In genomic region chr6:13463941-13464340, GRCh38 we compare ENCODE assay signal across 19 cellular contexts. TPM values are rescaled to one million over a fixed set of nuclear protein-coding genes. Genes with fewer than 3 reads are reported as not detected.
DNase-seq lines count a peak whose midpoint lies in the region; ATAC-seq and TF ChIP-seq lines count a peak whose summit lies in the region.
"Had no signal": no experiment of that assay in that cellular context is flagged by ENCODE, and none has a peak within 500 bp of the region (broad histone marks: within the 10 kb centered on the region; RNA-seq: fewer than 3 reads in every experiment).

No MANE protein-coding gene starts in this region.

- H3K27me3 ChIP-seq in OCI-LY1 (ENCODE audit: insufficient read depth, low read length) = no peaks in the 10 kb centered on the region
- H3K27me3 ChIP-seq: BLaER1 treated with 17β-estradiol and CSF1 and Interleukin-3, amounts not matched to agents 10 nM and 100 nM had no signal

- H3K79me2 ChIP-seq in OCI-LY1 (ENCODE audit: insufficient read depth, low read length) = peaks cover 5% of the 10 kb centered on the region; the same call in 1 of the 2 replicates

- peaks cover 91% of the 10 kb centered on the region for H3K4me1 ChIP-seq in OCI-LY1 (ENCODE audit: insufficient read depth, low read length, severe bottlenecking)

- no peak overlapping the region for H3K4me2 ChIP-seq in OCI-LY1 (ENCODE audit: low read length)
- H3K4me2 ChIP-seq: BLaER1 treated with 17β-estradiol and CSF1 and Interleukin-3, amounts not matched to agents 10 nM and 100 nM; KMS-11 had no signal

- H2AFZ ChIP-seq in OCI-LY1 (ENCODE audit: low read length) = no peak overlapping the region

- peak overlapping the region; percentile 10 for H3K27ac Mint-ChIP-seq in activated naive CD8-positive, alpha-beta T cell
- no peak overlapping the region for H3K27ac Mint-ChIP-seq in activated naive CD8-positive, alpha-beta T cell treated with anti-CD3 and anti-CD28 coated beads, Interleukin-2, amount 50 U/mL, for 24 hours
- no peak overlapping the region for H3K27ac Mint-ChIP-seq in activated T-cell treated with anti-CD3 and anti-CD28 coated beads, Interleukin-2, amount 50 U/mL, for 24 hours

- H3K4me1 Mint-ChIP-seq in activated naive CD8-positive, alpha-beta T cell (ENCODE audit: low read depth) = peaks cover 67% of the 10 kb centered on the region
- H3K4me1 Mint-ChIP-seq in activated naive CD8-positive, alpha-beta T cell treated with anti-CD3 and anti-CD28 coated beads, Interleukin-2, amount 50 U/mL, for 24 hours = peaks cover 81% of the 10 kb centered on the region
- peaks cover 86% of the 10 kb centered on the region for H3K4me1 Mint-ChIP-seq in activated T-cell treated with anti-CD3 and anti-CD28 coated beads, Interleukin-2, amount 50 U/mL, for 24 hours (ENCODE audit: low read depth)

- ATAC-seq in activated naive CD8-positive, alpha-beta T cell treated with anti-CD3 and anti-CD28 coated beads, Interleukin-2, amount 50 U/mL, for 24 hours = no peak

- H4K20me1 ChIP-seq in OCI-LY1 (ENCODE audit: insufficient read depth, low read length) = no peaks in the 10 kb centered on the region

- peaks cover 17% of the 10 kb centered on the region for H3K36me3 ChIP-seq in OCI-LY1 (ENCODE audit: insufficient read depth, low read length)

- TF ChIP-seq CTCF in OCI-LY1 (IDR thresholded peaks at IDR 0.05; ENCODE audit: low read length) (no peak), fibroblast of villous mesenchyme (IDR thresholded peaks at IDR 0.05; ENCODE audit: insufficient read depth, low read depth, low read length) (no peak)

- H3K27me3 Mint-ChIP-seq in activated naive CD8-positive, alpha-beta T cell = no peaks in the 10 kb centered on the region
- no peaks in the 10 kb centered on the region for H3K27me3 Mint-ChIP-seq in activated naive CD8-positive, alpha-beta T cell treated with anti-CD3 and anti-CD28 coated beads, Interleukin-2, amount 50 U/mL, for 24 hours
- H3K27me3 Mint-ChIP-seq in activated T-cell treated with anti-CD3 and anti-CD28 coated beads, Interleukin-2, amount 50 U/mL, for 24 hours = no peaks in the 10 kb centered on the region

- no peak for DNase-seq in activated naive CD8-positive, alpha-beta T cell treated with anti-CD3 and anti-CD28 coated beads, Interleukin-2, amount 50 U/mL, for 24 hours
- DNase-seq in fibroblast of villous mesenchyme (ENCODE audit: low read depth) (peak; percentile 28), NCI-H526 (lab: John Stamatoyannopoulos, UW) (no peak), NCI-H345 (lab: John Stamatoyannopoulos, UW) (no peak), retina (no peak)
- no peak for DNase-seq in activated T-cell treated with anti-CD3 and anti-CD28 coated beads, Interleukin-2, amount 50 U/mL, for 24 hours
- DNase-seq: COR-L47, DMS153, EL, NCI-H1048, NCI-H1436 treated with DMSO at 0.1 percent for 48 hours, NCI-H2029 treated with DMSO at 0.1 percent for 48 hours, NCI-H2171 treated with DMSO at 0.1 percent for 48 hours, NCI-H510A, NCI-H82 had no signal

- H3K9me3 ChIP-seq in OCI-LY1 (ENCODE audit: low read length) = no peaks in the 10 kb centered on the region

- no peaks in the 10 kb centered on the region for H3F3A ChIP-seq in OCI-LY1 (ENCODE audit: insufficient read depth, low read length)

- H3K9ac ChIP-seq in OCI-LY1 (ENCODE audit: low read length) = no peak overlapping the region
- H3K9ac ChIP-seq: KMS-11 had no signal

- H3K4me3 ChIP-seq in OCI-LY1 (ENCODE audit: low read depth, low read length, poor library complexity, severe bottlenecking) = no peak overlapping the region
- no peak overlapping the region for H3K4me3 ChIP-seq in fibroblast of villous mesenchyme (ENCODE audit: low read depth, low read length)
- H3K4me3 ChIP-seq: BLaER1 treated with 17β-estradiol and CSF1 and Interleukin-3, amounts not matched to agents 10 nM and 100 nM had no signal

- no peak overlapping the region for H3K4me3 Mint-ChIP-seq in activated naive CD8-positive, alpha-beta T cell
- no peak overlapping the region for H3K4me3 Mint-ChIP-seq in activated naive CD8-positive, alpha-beta T cell treated with anti-CD3 and anti-CD28 coated beads, Interleukin-2, amount 50 U/mL, for 24 hours
- no peak overlapping the region for H3K4me3 Mint-ChIP-seq in activated T-cell treated with anti-CD3 and anti-CD28 coated beads, Interleukin-2, amount 50 U/mL, for 24 hours

- peaks cover 7% of the 10 kb centered on the region for H3K36me3 Mint-ChIP-seq in activated naive CD8-positive, alpha-beta T cell
- peaks cover 19% of the 10 kb centered on the region for H3K36me3 Mint-ChIP-seq in activated naive CD8-positive, alpha-beta T cell treated with anti-CD3 and anti-CD28 coated beads, Interleukin-2, amount 50 U/mL, for 24 hours (ENCODE audit: low read depth)
- H3K36me3 Mint-ChIP-seq in activated T-cell treated with anti-CD3 and anti-CD28 coated beads, Interleukin-2, amount 50 U/mL, for 24 hours (ENCODE audit: low read depth) = peaks cover 44% of the 10 kb centered on the region

- H3K27ac ChIP-seq in OCI-LY1 (ENCODE audit: low read depth, low read length, poor library complexity, severe bottlenecking) = peak overlapping the region; percentile 22
- H3K27ac ChIP-seq: BLaER1 treated with 17β-estradiol and CSF1 and Interleukin-3, amounts not matched to agents 10 nM and 100 nM; KMS-11 had no signal

- no peaks in the 10 kb centered on the region for H3K9me2 ChIP-seq in OCI-LY1 (ENCODE audit: low read depth, low read length)

- no peaks in the 10 kb centered on the region for H3K9me3 Mint-ChIP-seq in activated naive CD8-positive, alpha-beta T cell (ENCODE audit: low read depth)
- H3K9me3 Mint-ChIP-seq in activated naive CD8-positive, alpha-beta T cell treated with anti-CD3 and anti-CD28 coated beads, Interleukin-2, amount 50 U/mL, for 24 hours = no peaks in the 10 kb centered on the region
- no peaks in the 10 kb centered on the region for H3K9me3 Mint-ChIP-seq in activated T-cell treated with anti-CD3 and anti-CD28 coated beads, Interleukin-2, amount 50 U/mL, for 24 hours

RNA-seq across cellular contexts. Expression of gene GFOD1, which starts 23.5 kb away (rescaled TPM):
- 4.2 and 4.7 TPM in 2 replicates for total RNA-seq in fibroblast of villous mesenchyme
